In genomic region chr1:155193275-155193990, GRCh38 we compare ENCODE assay signal across 8 cellular contexts. TPM values are rescaled to one million over a fixed set of nuclear protein-coding genes. Genes with fewer than 3 reads are reported as not detected.
DNase-seq lines count a peak whose midpoint lies in the region; ATAC-seq and TF ChIP-seq lines count a peak whose summit lies in the region.

No MANE protein-coding gene starts in this region.

- peak; percentile 67 for ATAC-seq in HG02763 (IDR thresholded peaks at IDR 0.05; ENCODE audit: unreplicated experiment)
- peak; percentile 87 for ATAC-seq in sciatic nerve

- H3K4me3 ChIP-seq in GM12865 (ENCODE audit: low read depth, low read length) (peak overlapping the region; percentile 60), astrocyte of the spinal cord (ENCODE audit: low read depth, low read length) (peak overlapping the region; percentile 48)

- DNase-seq in GM12865 (ENCODE audit: low read depth) (peak; percentile 90), NCI-H187 treated with DMSO at 0.1 percent for 48 hours (lab: John Stamatoyannopoulos, UW) (peak; percentile 80), T1000 (lab: John Stamatoyannopoulos, UW) (peak; percentile 70), astrocyte of the spinal cord (ENCODE audit: low read depth, low spot score) (peak; percentile 95), hypothalamus (lab: John Stamatoyannopoulos, UW) (peak in 44 of 51 donors; percentile 25 to 82 (median 66)), sciatic nerve (ENCODE audit: low spot score) (peak; percentile 95), globus pallidus (ENCODE audit: low spot score) (no peak)

- peak; percentile 98 for TF ChIP-seq CTCF in GM12865 (IDR thresholded peaks at IDR 0.05; ENCODE audit: insufficient read depth, low read depth, low read length, missing control alignments)
- TF ChIP-seq CTCF in astrocyte of the spinal cord (IDR thresholded peaks at IDR 0.05; ENCODE audit: low read depth, low read length) = peak; percentile 100

- intact Hi-C loops in sciatic nerve (cut with DNase I) = no loop called here

- in situ Hi-C loops in astrocyte of the spinal cord (cut with HindIII; ENCODE audit: low sequenced_read_pairs) = no loop called here

RNA-seq across cellular contexts. Expression of gene THBS3, which starts 14.3 kb away (rescaled TPM):
- total RNA-seq in sciatic nerve = 58.8 TPM

RNA-seq across cellular contexts. Expression of gene MTX1, which starts 15.1 kb away (rescaled TPM):
- total RNA-seq in sciatic nerve = 20.0 TPM

RNA-seq across cellular contexts. Expression of gene TRIM46, which starts 19.8 kb away (rescaled TPM):
- 4.8 TPM for total RNA-seq in sciatic nerve

RNA-seq across cellular contexts. Expression of gene KRTCAP2, which starts 20.3 kb away (rescaled TPM):
- 162 TPM for total RNA-seq in sciatic nerve

RNA-seq across cellular contexts. Expression of gene DPM3, which starts 53.1 kb away (rescaled TPM):
- total RNA-seq in sciatic nerve = 75.3 TPM
